In the genomic region with DNA sequence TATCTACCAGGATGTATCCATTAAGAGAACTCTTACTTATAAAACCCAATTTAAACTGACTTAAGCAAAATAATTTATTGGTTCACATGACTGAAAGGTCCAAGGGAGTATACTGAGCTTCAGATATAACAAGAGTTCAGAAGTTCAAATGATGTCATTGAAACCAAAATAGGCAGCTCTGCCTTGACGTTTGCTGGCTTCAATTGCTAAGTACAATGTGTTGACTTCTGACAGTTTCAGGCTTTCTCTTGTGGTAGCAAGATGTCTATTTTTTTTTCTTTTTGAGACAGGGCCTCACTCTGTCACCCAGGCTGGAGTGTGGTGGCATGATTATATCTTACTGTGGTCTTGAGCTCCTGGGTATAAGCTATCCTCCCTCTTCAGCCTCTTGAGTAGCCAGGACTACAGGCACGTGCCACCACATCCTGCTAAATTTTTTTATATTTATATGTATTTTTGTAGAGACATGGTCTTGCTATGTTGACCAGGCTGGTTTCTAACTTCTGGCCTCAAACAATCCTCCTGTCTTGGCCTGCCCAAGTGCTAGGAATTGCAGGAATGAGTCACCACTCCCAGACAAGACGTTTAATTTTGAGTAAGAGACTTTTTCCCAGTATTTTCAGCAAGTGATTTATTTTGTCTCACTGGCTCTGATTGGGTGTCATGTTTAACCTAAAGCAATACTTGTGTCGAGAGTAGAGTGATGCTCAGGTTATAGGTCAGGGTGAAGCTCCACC, we compare ENCODE assay signal across 11 cellular contexts.
DNase-seq lines count a peak whose midpoint lies in the region; ATAC-seq and TF ChIP-seq lines count a peak whose summit lies in the region.
"Had no signal": no experiment of that assay in that cellular context is flagged by ENCODE, and none has a peak within 500 bp of the region (broad histone marks: within the 10 kb centered on the region; RNA-seq: fewer than 3 reads in every experiment).

No MANE protein-coding gene starts in this region.

- BruUV-seq in MCF 10A (replicated peaks; lab: Mats Ljungman, UMichigan), result no TSS peak

- no peaks in the 10 kb centered on the region for H3K4me1 ChIP-seq in breast epithelium
- no peaks in the 10 kb centered on the region for H3K4me1 ChIP-seq in vagina

- TF ChIP-seq POLR2A in breast epithelium (IDR thresholded peaks at IDR 0.05) (no peak), vagina (IDR thresholded peaks at IDR 0.05) (no peak)

- intact Hi-C loops in MCF 10A (cut with micrococcal nuclease), result no loop called here
- intact Hi-C loops in breast epithelium (cut with DNase I; ENCODE audit: low total_unique reads), result no loop called here
- intact Hi-C loops in vagina (cut with DNase I), result no loop called here
- intact Hi-C loops in sciatic nerve (cut with DNase I), result no loop called here

- H3K9me3 Mint-ChIP-seq in MCF 10A (ENCODE audit: unreplicated experiment), result no peaks in the 10 kb centered on the region

- peak overlapping the region; percentile 28 for H3K27ac Mint-ChIP-seq in MCF 10A (ENCODE audit: low read depth, unreplicated experiment)

- TF ChIP-seq CTCF in MCF 10A (IDR thresholded peaks at IDR 0.05; ENCODE audit: unreplicated experiment) (no peak), breast epithelium (IDR thresholded peaks at IDR 0.05) (no peak), RWPE1 (conservative IDR thresholded peaks at IDR 0.05; ENCODE audit: low read depth) (no peak), vagina (IDR thresholded peaks at IDR 0.05) (no peak)

- ATAC-seq in HG02970 (IDR thresholded peaks at IDR 0.05; ENCODE audit: low FRiP score, unreplicated experiment) (peak; percentile 70), sciatic nerve (no peak)

- H3K27me3 Mint-ChIP-seq in MCF 10A (ENCODE audit: insufficient read depth, unreplicated experiment), result no peaks in the 10 kb centered on the region

- peaks cover 5% of the 10 kb centered on the region for H3K4me1 Mint-ChIP-seq in MCF 10A (ENCODE audit: insufficient read depth, unreplicated experiment)

- H3K4me3 ChIP-seq in breast epithelium (no peak overlapping the region), vagina (no peak overlapping the region)
- H3K4me3 ChIP-seq: SK-N-MC had no signal

- CTCF ChIA-PET in MCF 10A (lab: Yijun Ruan, JAX), result interaction anchor here (0.6 kb wide), 2 partner anchors 23 to 522 kb away, joined by 3 to 4 read pairs; no protein-coding TSS in a partner anchor
- CTCF ChIA-PET in RWPE1 (lab: Yijun Ruan, JAX), result no interaction called here

- H3K36me3 ChIP-seq in breast epithelium (no peaks in the 10 kb centered on the region), vagina (no peaks in the 10 kb centered on the region)

- H3K27ac ChIP-seq in breast epithelium (no peak overlapping the region), RWPE1 (no peak overlapping the region), vagina (peak overlapping the region; percentile 51)
- H3K27ac ChIP-seq: SK-N-MC had no signal

- DNase-seq in MCF 10A (ENCODE audit: unreplicated experiment), result peak; percentile 58
- DNase-seq in breast epithelium (ENCODE audit: low spot score in 2 of 2), result no peak
- DNase-seq in RWPE1 (ENCODE audit: low spot score), result peak; percentile 32
- no peak for DNase-seq in vagina (ENCODE audit: extremely low spot score in 2 of 2)
- no peak for DNase-seq in sciatic nerve (ENCODE audit: low spot score)
- no peak for DNase-seq in amniotic stem cell (lab: John Stamatoyannopoulos, UW)
- no peak for DNase-seq in activated CD4-positive, alpha-beta T cell treated with anti-CD3 and anti-CD28 coated beads, Interleukin-2, amount 50 U/mL, for 48 hours
- DNase-seq: NCI-H187 treated with DMSO at 0.1 percent for 48 hours had no signal

- no peak overlapping the region for H3K4me3 Mint-ChIP-seq in MCF 10A (ENCODE audit: unreplicated experiment)
- H3K4me3 Mint-ChIP-seq: neural crest cell had no signal

- POLR2A ChIA-PET in MCF 10A (lab: Yijun Ruan, JAX) (interaction anchor here (0.5 kb wide), 1 partner anchor 275 kb away, joined by 4 read pairs; no protein-coding TSS in a partner anchor), RWPE1 (lab: Yijun Ruan, JAX; ENCODE audit: low non-redundant PET) (no interaction called here)

- no peaks in the 10 kb centered on the region for H3K36me3 Mint-ChIP-seq in MCF 10A (ENCODE audit: insufficient read depth, unreplicated experiment)

- H3K9me3 ChIP-seq in breast epithelium, result no peaks in the 10 kb centered on the region
- no peaks in the 10 kb centered on the region for H3K9me3 ChIP-seq in vagina

- H3K27me3 ChIP-seq in breast epithelium, result no peaks in the 10 kb centered on the region
- no peaks in the 10 kb centered on the region for H3K27me3 ChIP-seq in vagina

Comparison
In these comparisons a context has a peak if more than half of its experiments do, and no peak if none do; other contexts are left out.
1. DNase-seq: peak in MCF 10A (single experiment) and RWPE1 (single experiment); none in breast epithelium (0 of 2), vagina (0 of 2), sciatic nerve (single experiment), amniotic stem cell (single experiment) and activated CD4-positive, alpha-beta T cell treated with anti-CD3 and anti-CD28 coated beads, Interleukin-2, amount 50 U/mL, for 48 hours (0 of 2).